In the genomic region with DNA sequence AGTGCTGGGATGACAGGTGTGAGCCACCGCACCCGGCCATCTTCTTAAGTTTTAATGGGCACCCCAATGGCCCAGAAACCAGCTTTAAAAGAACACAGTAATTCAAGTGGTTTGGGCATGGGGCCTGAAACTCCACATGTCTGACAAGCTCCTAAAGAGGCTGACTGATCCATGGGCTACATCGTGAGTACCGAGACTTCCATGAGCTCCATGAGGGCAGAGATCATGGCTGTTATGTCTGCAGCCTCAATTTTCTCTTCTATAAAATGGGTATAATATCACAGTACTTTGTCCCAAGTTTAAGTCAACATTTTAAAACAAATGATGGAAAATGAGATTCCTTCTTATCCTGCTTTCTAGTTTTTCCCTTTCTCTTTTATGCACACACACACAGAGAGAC, we compare ENCODE assay signal across 31 cellular contexts.
"Had no signal": no experiment of that assay in that cellular context is flagged by ENCODE, and none has a peak within 500 bp of the region (broad histone marks: within the 10 kb centered on the region; RNA-seq: fewer than 3 reads in every experiment).

No MANE protein-coding gene starts in this region.

- H3K27me3 Mint-ChIP-seq: progenitor cell of endocrine pancreas; stimulated activated memory B cell treated with anti-CD40 and anti-IgM and Interleukin-4, amounts not matched to agents 10 μg/mL and 1 μg/mL and 100 μg/mL, for 72 hours; stimulated activated naive CD8-positive, alpha-beta T cell treated with anti-CD3 and anti-CD28 coated beads, Interleukin-15, amount 100 ng/mL, for 72 hours; type B pancreatic cell had no signal

- H3K36me3 ChIP-seq: neural progenitor cell, ovary, spleen, suprapubic skin, tibial artery, transverse colon, upper lobe of right lung, uterus had no signal

- H3K27me3 ChIP-seq: neural progenitor cell, ovary, spleen, suprapubic skin, testis, tibial artery, transverse colon, upper lobe of right lung, uterus had no signal

- H3K4me1 Mint-ChIP-seq: natural killer cell; neural progenitor cell; stimulated activated memory B cell treated with anti-CD40 and anti-IgM and Interleukin-4, amounts not matched to agents 10 μg/mL and 1 μg/mL and 100 μg/mL, for 72 hours; stimulated activated naive CD8-positive, alpha-beta T cell treated with anti-CD3 and anti-CD28 coated beads, Interleukin-15, amount 100 ng/mL, for 72 hours had no signal

- H2AFZ ChIP-seq: neural progenitor cell, parathyroid adenoma had no signal

- H3K27ac Mint-ChIP-seq: natural killer cell; nephron; neural progenitor cell; progenitor cell of endocrine pancreas; stimulated activated memory B cell treated with anti-CD40 and anti-IgM and Interleukin-4, amounts not matched to agents 10 μg/mL and 1 μg/mL and 100 μg/mL, for 72 hours; type B pancreatic cell had no signal

- DNase-seq: natural killer cell; occipital lobe; ovary; posterior cingulate gyrus; psoas muscle; right cardiac atrium; spleen; stimulated activated CD4-positive, alpha-beta T cell treated with anti-CD3 and anti-CD28 coated beads, Interleukin-12 subunit alpha, Interleukin-12 subunit beta, amount 100 ng/mL, for 4 hours; stimulated activated CD4-positive, alpha-beta T cell treated with anti-CD3 and anti-CD28 coated beads, Interleukin-1b, Interleukin-23, amount 100 ng/mL, for 48 hours; stimulated activated CD4-positive, alpha-beta T cell treated with anti-CD3 and anti-CD28 coated beads, Interleukin-4, amount 100 ng/mL, for 1 hour; stimulated activated CD4-positive, alpha-beta T cell treated with anti-CD3 and anti-CD28 coated beads, Interleukin-4, amount 100 ng/mL, for 4 hours; stimulated activated CD8-positive, alpha-beta memory T cell treated with anti-CD3 and anti-CD28 coated beads, Interleukin-4, amount 100 ng/mL, for 48 hours; stimulated activated naive CD4-positive, alpha-beta T cell; stimulated activated naive CD8-positive, alpha-beta T cell treated with anti-CD3 and anti-CD28 coated beads, Interleukin-15, amount 100 ng/mL, for 72 hours; stimulated activated naive CD8-positive, alpha-beta T cell treated with anti-CD3 and anti-CD28 coated beads, Interleukin-15, Interleukin-2, amounts not matched to agents 100 U/mL and 50 U/mL, for 24 hours; substantia nigra; testis; tibial artery; transverse colon; upper lobe of right lung; uterus had no signal

- H3K4me3 ChIP-seq: neural progenitor cell, ovary, psoas muscle, skin epidermis, smooth muscle cell, spleen, suprapubic skin, testis, tibial artery, transverse colon, upper lobe of right lung, uterus had no signal

- H3K4me1 ChIP-seq: parathyroid adenoma, psoas muscle, spleen, suprapubic skin, testis, transverse colon, upper lobe of right lung, uterus had no signal

- H3K27ac ChIP-seq: neural progenitor cell, ovary, parathyroid adenoma, psoas muscle, spleen, suprapubic skin, testis, tibial artery, transverse colon, upper lobe of right lung, uterus had no signal

- H3K9me3 ChIP-seq: ovary, psoas muscle, spleen, suprapubic skin, testis, tibial artery, transverse colon, upper lobe of right lung, uterus had no signal

- H3K4me2 ChIP-seq: neural progenitor cell, smooth muscle cell had no signal

- H3K79me2 ChIP-seq: parathyroid adenoma had no signal

- ATAC-seq: natural killer cell; psoas muscle; right cardiac atrium; sciatic nerve; stimulated activated memory B cell treated with anti-CD40 and anti-IgM and Interleukin-4, amounts not matched to agents 10 μg/mL and 1 μg/mL and 100 μg/mL, for 72 hours; stimulated activated naive CD8-positive, alpha-beta T cell treated with anti-CD3 and anti-CD28 coated beads, Interleukin-15, amount 100 ng/mL, for 72 hours; stimulated activated naive CD8-positive, alpha-beta T cell treated with anti-CD3 and anti-CD28 coated beads, Interleukin-15, Interleukin-2, amounts not matched to agents 100 U/mL and 50 U/mL, for 24 hours; upper lobe of right lung had no signal

- H3K4me3 Mint-ChIP-seq: natural killer cell; nephron; neural progenitor cell; stimulated activated memory B cell treated with anti-CD40 and anti-IgM and Interleukin-4, amounts not matched to agents 10 μg/mL and 1 μg/mL and 100 μg/mL, for 72 hours; stimulated activated naive CD8-positive, alpha-beta T cell treated with anti-CD3 and anti-CD28 coated beads, Interleukin-15, amount 100 ng/mL, for 72 hours; type B pancreatic cell had no signal

- H3K36me3 Mint-ChIP-seq: natural killer cell; neural progenitor cell; stimulated activated memory B cell treated with anti-CD40 and anti-IgM and Interleukin-4, amounts not matched to agents 10 μg/mL and 1 μg/mL and 100 μg/mL, for 72 hours; type B pancreatic cell had no signal

- H3K9ac ChIP-seq: neural progenitor cell, parathyroid adenoma had no signal

- H3K9me3 Mint-ChIP-seq: natural killer cell; nephron; neural progenitor cell; stimulated activated naive CD8-positive, alpha-beta T cell treated with anti-CD3 and anti-CD28 coated beads, Interleukin-15, amount 100 ng/mL, for 72 hours; type B pancreatic cell had no signal
